Comparison of ENCODE assay signal across 23 cellular contexts in genomic region chr20:63074631-63075030, GRCh38.
"Had no signal": no experiment of that assay in that cellular context is flagged by ENCODE, and none has a peak within 500 bp of the region (broad histone marks: within the 10 kb centered on the region; RNA-seq: fewer than 3 reads in every experiment).

No MANE protein-coding gene starts in this region.

- H3K9ac ChIP-seq: parathyroid adenoma had no signal

- H3K4me1 ChIP-seq: colonic mucosa, left lung, lower lobe of right lung, psoas muscle, vagina had no signal

- H3K27ac ChIP-seq: colonic mucosa, esophagus squamous epithelium, gastroesophageal sphincter, left lung, lower lobe of right lung, parathyroid adenoma, psoas muscle, tibial artery, upper lobe of left lung, vagina had no signal

- DNase-seq: cerebellar nuclear complex; colonic mucosa; dermis blood vessel endothelial cell; esophagus squamous epithelium; foreskin fibroblast; hippocampal formation; kidney glomerular epithelial cell; midbrain; nephron progenitor cell; retina; stimulated activated CD4-positive, alpha-beta T cell treated with anti-CD3 and anti-CD28 coated beads, Interleukin-4, amount 100 ng/mL, for 1 hour; stimulated activated CD8-positive, alpha-beta memory T cell treated with anti-CD3 and anti-CD28 coated beads, Interleukin-4, amount 100 ng/mL, for 48 hours; stimulated activated naive CD8-positive, alpha-beta T cell treated with anti-CD3 and anti-CD28 coated beads, Interleukin-15, Interleukin-2, amounts not matched to agents 100 U/mL and 50 U/mL, for 24 hours had no signal

- ATAC-seq: gastroesophageal sphincter; left lung; lower lobe of right lung; psoas muscle; stimulated activated effector memory CD8-positive, alpha-beta T cell treated with anti-CD3 and anti-CD28 coated beads, Interleukin-12 subunit alpha, Interleukin-12 subunit beta, amount 100 ng/mL, for 72 hours; stimulated activated naive CD8-positive, alpha-beta T cell treated with anti-CD3 and anti-CD28 coated beads, Interleukin-15, Interleukin-2, amounts not matched to agents 100 U/mL and 50 U/mL, for 24 hours had no signal

- H3K9me3 ChIP-seq: colonic mucosa, vagina had no signal

- H3K36me3 ChIP-seq: colonic mucosa, esophagus squamous epithelium, gastroesophageal sphincter, left lung, lower lobe of right lung, tibial artery, upper lobe of left lung, vagina had no signal

- H3K4me3 ChIP-seq: colonic mucosa, esophagus squamous epithelium, gastroesophageal sphincter, left lung, lower lobe of right lung, psoas muscle, smooth muscle cell, tibial artery, upper lobe of left lung, vagina had no signal
